ENCODE assay signal across 8 cellular contexts in the genomic region with DNA sequence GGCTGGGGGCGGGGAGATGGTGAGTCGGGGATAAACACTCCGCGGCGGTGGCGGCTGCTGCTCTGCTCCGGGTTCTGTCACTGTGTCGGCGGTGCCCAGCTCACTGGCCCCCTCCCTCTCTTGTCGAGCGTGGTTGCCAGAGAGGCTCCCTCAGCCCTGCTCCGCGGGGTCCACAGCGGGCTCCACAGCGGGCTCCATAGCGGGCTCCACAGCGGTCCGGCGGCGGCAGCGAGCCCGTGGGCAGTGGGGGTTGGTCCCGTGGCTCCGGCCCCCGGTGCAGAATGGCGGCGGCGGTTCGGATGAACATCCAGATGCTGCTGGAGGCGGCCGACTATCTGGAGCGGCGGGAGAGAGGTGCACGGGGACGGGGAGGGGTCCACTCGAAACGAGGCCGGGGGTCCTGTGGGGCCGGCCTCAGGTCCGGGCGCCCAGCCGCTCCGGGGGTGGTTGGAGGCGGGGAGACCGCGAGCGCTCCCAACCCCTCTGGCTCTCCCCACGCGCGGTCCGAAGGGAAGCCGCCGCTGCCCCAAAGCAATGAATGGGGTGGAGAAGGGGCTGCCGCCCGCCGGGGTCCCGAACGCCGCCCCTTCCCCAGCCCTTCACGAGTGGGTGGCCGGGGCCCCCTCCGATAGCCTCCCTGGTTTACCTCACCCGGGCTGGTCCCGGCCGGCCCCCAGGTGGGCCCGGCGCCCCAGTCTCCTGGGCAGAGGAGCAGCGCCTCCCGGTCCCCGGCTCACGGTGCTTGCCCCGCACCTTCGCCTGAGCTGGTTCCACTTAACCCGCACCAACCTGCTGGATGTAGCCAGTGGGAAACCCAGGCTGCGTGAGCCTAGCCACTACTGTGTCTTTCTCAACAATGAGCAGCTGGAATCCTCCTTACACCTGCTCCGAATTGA. TPM values are rescaled to one million over a fixed set of nuclear protein-coding genes. Genes with fewer than 3 reads are reported as not detected.
DNase-seq lines count a peak whose midpoint lies in the region; ATAC-seq and TF ChIP-seq lines count a peak whose summit lies in the region.

A gene with protein sequence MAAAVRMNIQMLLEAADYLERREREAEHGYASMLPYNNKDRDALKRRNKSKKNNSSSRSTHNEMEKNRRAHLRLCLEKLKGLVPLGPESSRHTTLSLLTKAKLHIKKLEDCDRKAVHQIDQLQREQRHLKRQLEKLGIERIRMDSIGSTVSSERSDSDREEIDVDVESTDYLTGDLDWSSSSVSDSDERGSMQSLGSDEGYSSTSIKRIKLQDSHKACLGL (plus strand): TSS at position 60 of the 896 bp plus-strand sequence. CDS start 222 bp downstream, at position 282.

- peak within 1 kb of the TSS; percentile 87 for H3K9ac ChIP-seq in iPS-15b (ENCODE audit: low read depth, low read length)

- no peaks in the 10 kb centered on the region for H3K27me3 Mint-ChIP-seq in activated CD4-positive, alpha-beta T cell treated with anti-CD3 and anti-CD28 coated beads for 36 hours

- H3K9me3 Mint-ChIP-seq in activated CD4-positive, alpha-beta T cell treated with anti-CD3 and anti-CD28 coated beads for 36 hours (ENCODE audit: low read depth) = no peaks in the 10 kb centered on the region

- intact Hi-C loops in activated CD4-positive, alpha-beta T cell treated with anti-CD3 and anti-CD28 coated beads for 36 hours (cut with DNase I, micrococcal nuclease) = loop anchor here in 1 of 2 experiments (2.0 to 10.0 kb wide), 2 partner anchors 340 to 378 kb away; a partner anchor contains a TSS
- intact Hi-C loops in ascending aorta (cut with DNase I) = loop anchor here (2.0 to 10.0 kb wide), 4 partner anchors 114 to 1310 kb away; a partner anchor contains a TSS

- CTCF ChIA-PET in activated CD4-positive, alpha-beta T cell treated with anti-CD3 and anti-CD28 coated beads for 36 hours (lab: Charles Lee) = interaction anchor here (0.6 to 5.4 kb wide), 26 partner anchors 8 to 731 kb away, joined by 3 to 71 read pairs (median 4); a partner anchor contains a TSS

- H3K27ac Mint-ChIP-seq in activated CD4-positive, alpha-beta T cell treated with anti-CD3 and anti-CD28 coated beads for 36 hours = peak within 1 kb of the TSS; percentile 89

- H3K4me3 Mint-ChIP-seq in activated CD4-positive, alpha-beta T cell treated with anti-CD3 and anti-CD28 coated beads for 36 hours = peak within 1 kb of the TSS; percentile 81

- peak; percentile 42 for DNase-seq in activated CD4-positive, alpha-beta T cell treated with anti-CD3 and anti-CD28 coated beads for 36 hours
- no peak for DNase-seq in activated CD4-positive, alpha-beta T cell treated with anti-CD3 and anti-CD28 coated beads for 1 hour
- no peak for DNase-seq in ascending aorta (ENCODE audit: low spot score in 2 of 2)
- no peak for DNase-seq in skeletal muscle cell (ENCODE audit: low read depth)
- DNase-seq in NCI-H187 treated with DMSO at 0.1 percent for 48 hours (lab: John Stamatoyannopoulos, UW) = no peak

- peaks cover 35% of the 10 kb centered on the region for H3K4me1 Mint-ChIP-seq in activated CD4-positive, alpha-beta T cell treated with anti-CD3 and anti-CD28 coated beads for 36 hours

- H3K36me3 ChIP-seq in KOPT-K1 (ENCODE audit: insufficient read depth, low read length) (peaks cover 12% of the 10 kb centered on the region), ascending aorta (peaks cover 6 to 10% of the 10 kb centered on the region in 2 donors), iPS-15b (ENCODE audit: control insufficient read depth, insufficient read depth, low read length) (no peaks in the 10 kb centered on the region)

- H3K4me3 ChIP-seq in ascending aorta = peak within 1 kb of the TSS; percentile 81 to 89
- peak within 1 kb of the TSS; percentile 66 for H3K4me3 ChIP-seq in iPS-15b (ENCODE audit: low read depth, low read length)
- peak within 1 kb of the TSS; percentile 84 for H3K4me3 ChIP-seq in skeletal muscle cell (ENCODE audit: low read depth, low read length)

- peaks cover 13% of the 10 kb centered on the region for H3K36me3 Mint-ChIP-seq in activated CD4-positive, alpha-beta T cell treated with anti-CD3 and anti-CD28 coated beads for 36 hours (ENCODE audit: low read depth)

- H3K9me3 ChIP-seq in KOPT-K1 (ENCODE audit: insufficient read depth, low read length, poor library complexity, severe bottlenecking) (no peaks in the 10 kb centered on the region), ascending aorta (no peaks in the 10 kb centered on the region), iPS-15b (ENCODE audit: control insufficient read depth, insufficient read depth, low read length) (no peaks in the 10 kb centered on the region)

- no peak for TF ChIP-seq CTCF in ascending aorta (IDR thresholded peaks at IDR 0.05)

- no peak for ATAC-seq in activated CD4-positive, alpha-beta T cell treated with anti-CD3 and anti-CD28 coated beads for 36 hours
- ATAC-seq in HG03039 (IDR thresholded peaks at IDR 0.05; ENCODE audit: unreplicated experiment) = no peak

- POLR2A ChIA-PET in activated CD4-positive, alpha-beta T cell treated with anti-CD3 and anti-CD28 coated beads for 36 hours (lab: Charles Lee) = interaction anchor here (0.6 to 3.5 kb wide), 30 partner anchors 8 to 378 kb away, joined by 3 to 34 read pairs (median 4); a partner anchor contains a TSS

- H3K27me3 ChIP-seq in ascending aorta (no peaks in the 10 kb centered on the region), iPS-15b (ENCODE audit: control insufficient read depth, insufficient read depth, low read length) (no peaks in the 10 kb centered on the region)

- H3K27ac ChIP-seq in KOPT-K1 (ENCODE audit: low read depth, low read length, poor library complexity, severe bottlenecking) = peak within 1 kb of the TSS; percentile 67
- H3K27ac ChIP-seq in ascending aorta = peak within 1 kb of the TSS; percentile 92

- H3K4me1 ChIP-seq in ascending aorta = peaks cover 0 to 17% of the 10 kb centered on the region in 2 donors
- H3K4me1 ChIP-seq in iPS-15b (ENCODE audit: control insufficient read depth, insufficient read depth, low read length) = no peaks in the 10 kb centered on the region

RNA-seq across cellular contexts. Expression of the gene that starts here (rescaled TPM):
- total RNA-seq in activated CD4-positive, alpha-beta T cell treated with anti-CD3 and anti-CD28 coated beads for 36 hours = 10 to 100 TPM in 1 of 2 experiments, 1 to 10 TPM in 1; 6.1 to 10.6 TPM
- total RNA-seq in ascending aorta = 4.6 TPM
